Comparison of ENCODE assay signal across 3 cellular contexts in the genomic region with DNA sequence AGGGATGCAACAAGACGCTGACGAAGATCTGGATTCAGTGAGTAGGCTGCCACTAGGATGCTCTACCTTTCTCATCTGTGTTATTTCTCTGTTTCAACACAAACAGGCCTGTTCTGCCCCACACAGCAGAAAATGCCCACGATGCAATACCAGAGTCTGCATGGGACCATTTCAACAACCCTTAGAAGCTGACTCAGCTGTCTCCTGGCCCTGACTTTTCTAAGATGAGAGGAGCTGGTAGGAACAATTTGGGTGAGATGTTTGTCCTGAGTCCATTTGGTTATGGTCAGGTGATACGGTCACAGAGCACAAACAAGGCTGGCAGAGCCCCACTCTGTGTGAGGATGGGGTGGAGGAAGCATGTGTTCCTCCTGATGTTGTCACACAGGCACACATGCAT.
TF ChIP-seq lines count a peak whose summit lies in the region.

No MANE protein-coding gene starts in this region.

TF ChIP-seq in HEK293, 187 proteins besides CTCF, POLR2A, EP300 and RAD21 (continued from another document):
- TF ChIP-seq, protein P1, sequence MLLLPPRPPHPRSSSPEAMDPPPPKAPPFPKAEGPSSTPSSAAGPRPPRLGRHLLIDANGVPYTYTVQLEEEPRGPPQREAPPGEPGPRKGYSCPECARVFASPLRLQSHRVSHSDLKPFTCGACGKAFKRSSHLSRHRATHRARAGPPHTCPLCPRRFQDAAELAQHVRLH (tag by site-specific recombination; IDR thresholded peaks at IDR 0.05): no peak
- TF ChIP-seq GLIS1 (tag by site-specific recombination; IDR thresholded peaks at IDR 0.05) (peak; percentile 44; the same call in 1 of the 2 replicates), ZNF140 (tag by site-specific recombination; IDR thresholded peaks at IDR 0.05) (no peak), GLI2 (tag by site-specific recombination; IDR thresholded peaks at IDR 0.05; ENCODE audit: borderline replicate concordance, low read depth) (no peak), ZSCAN16 (tag by site-specific recombination; IDR thresholded peaks at IDR 0.05) (no peak), ZNF302 (tag by site-specific recombination; IDR thresholded peaks at IDR 0.05; ENCODE audit: low read depth) (no peak)
- TF ChIP-seq, protein P2, sequence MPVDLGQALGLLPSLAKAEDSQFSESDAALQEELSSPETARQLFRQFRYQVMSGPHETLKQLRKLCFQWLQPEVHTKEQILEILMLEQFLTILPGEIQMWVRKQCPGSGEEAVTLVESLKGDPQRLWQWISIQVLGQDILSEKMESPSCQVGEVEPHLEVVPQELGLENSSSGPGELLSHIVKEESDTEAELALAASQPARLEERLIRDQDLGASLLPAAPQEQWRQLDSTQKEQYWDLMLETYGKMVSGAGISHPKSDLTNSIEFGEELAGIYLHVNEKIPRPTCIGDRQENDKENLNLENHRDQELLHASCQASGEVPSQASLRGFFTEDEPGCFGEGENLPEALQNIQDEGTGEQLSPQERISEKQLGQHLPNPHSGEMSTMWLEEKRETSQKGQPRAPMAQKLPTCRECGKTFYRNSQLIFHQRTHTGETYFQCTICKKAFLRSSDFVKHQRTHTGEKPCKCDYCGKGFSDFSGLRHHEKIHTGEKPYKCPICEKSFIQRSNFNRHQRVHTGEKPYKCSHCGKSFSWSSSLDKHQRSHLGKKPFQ (tag by site-specific recombination; IDR thresholded peaks at IDR 0.05): no peak

TF ChIP-seq in WTC11, 78 proteins besides CTCF, POLR2A, EP300 and RAD21:
- TF ChIP-seq, protein P3, sequence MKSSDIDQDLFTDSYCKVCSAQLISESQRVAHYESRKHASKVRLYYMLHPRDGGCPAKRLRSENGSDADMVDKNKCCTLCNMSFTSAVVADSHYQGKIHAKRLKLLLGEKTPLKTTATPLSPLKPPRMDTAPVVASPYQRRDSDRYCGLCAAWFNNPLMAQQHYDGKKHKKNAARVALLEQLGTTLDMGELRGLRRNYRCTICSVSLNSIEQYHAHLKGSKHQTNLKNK (CRISPR knock-in tag; IDR thresholded peaks at IDR 0.05): no peak
- TF ChIP-seq NFYB (CRISPR knock-in tag; conservative IDR thresholded peaks at IDR 0.05; ENCODE audit: low read depth) (no peak), EMX1 (CRISPR knock-in tag; IDR thresholded peaks at IDR 0.05) (no peak), NR3C1 (CRISPR knock-in tag; conservative IDR thresholded peaks at IDR 0.05; ENCODE audit: low read depth) (no peak)
- TF ChIP-seq, protein P4, sequence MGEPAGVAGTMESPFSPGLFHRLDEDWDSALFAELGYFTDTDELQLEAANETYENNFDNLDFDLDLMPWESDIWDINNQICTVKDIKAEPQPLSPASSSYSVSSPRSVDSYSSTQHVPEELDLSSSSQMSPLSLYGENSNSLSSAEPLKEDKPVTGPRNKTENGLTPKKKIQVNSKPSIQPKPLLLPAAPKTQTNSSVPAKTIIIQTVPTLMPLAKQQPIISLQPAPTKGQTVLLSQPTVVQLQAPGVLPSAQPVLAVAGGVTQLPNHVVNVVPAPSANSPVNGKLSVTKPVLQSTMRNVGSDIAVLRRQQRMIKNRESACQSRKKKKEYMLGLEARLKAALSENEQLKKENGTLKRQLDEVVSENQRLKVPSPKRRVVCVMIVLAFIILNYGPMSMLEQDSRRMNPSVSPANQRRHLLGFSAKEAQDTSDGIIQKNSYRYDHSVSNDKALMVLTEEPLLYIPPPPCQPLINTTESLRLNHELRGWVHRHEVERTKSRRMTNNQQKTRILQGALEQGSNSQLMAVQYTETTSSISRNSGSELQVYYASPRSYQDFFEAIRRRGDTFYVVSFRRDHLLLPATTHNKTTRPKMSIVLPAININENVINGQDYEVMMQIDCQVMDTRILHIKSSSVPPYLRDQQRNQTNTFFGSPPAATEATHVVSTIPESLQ (CRISPR knock-in tag; IDR thresholded peaks at IDR 0.05): no peak

TF ChIP-seq in HepG2, 621 proteins besides CTCF, POLR2A, EP300 and RAD21 (continued from another document):
- TF ChIP-seq, protein P5, sequence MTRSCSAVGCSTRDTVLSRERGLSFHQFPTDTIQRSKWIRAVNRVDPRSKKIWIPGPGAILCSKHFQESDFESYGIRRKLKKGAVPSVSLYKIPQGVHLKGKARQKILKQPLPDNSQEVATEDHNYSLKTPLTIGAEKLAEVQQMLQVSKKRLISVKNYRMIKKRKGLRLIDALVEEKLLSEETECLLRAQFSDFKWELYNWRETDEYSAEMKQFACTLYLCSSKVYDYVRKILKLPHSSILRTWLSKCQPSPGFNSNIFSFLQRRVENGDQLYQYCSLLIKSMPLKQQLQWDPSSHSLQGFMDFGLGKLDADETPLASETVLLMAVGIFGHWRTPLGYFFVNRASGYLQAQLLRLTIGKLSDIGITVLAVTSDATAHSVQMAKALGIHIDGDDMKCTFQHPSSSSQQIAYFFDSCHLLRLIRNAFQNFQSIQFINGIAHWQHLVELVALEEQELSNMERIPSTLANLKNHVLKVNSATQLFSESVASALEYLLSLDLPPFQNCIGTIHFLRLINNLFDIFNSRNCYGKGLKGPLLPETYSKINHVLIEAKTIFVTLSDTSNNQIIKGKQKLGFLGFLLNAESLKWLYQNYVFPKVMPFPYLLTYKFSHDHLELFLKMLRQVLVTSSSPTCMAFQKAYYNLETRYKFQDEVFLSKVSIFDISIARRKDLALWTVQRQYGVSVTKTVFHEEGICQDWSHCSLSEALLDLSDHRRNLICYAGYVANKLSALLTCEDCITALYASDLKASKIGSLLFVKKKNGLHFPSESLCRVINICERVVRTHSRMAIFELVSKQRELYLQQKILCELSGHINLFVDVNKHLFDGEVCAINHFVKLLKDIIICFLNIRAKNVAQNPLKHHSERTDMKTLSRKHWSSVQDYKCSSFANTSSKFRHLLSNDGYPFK (CRISPR knock-in tag; IDR thresholded peaks at IDR 0.05; ENCODE audit: borderline replicate concordance): no peak
- peak; percentile 25 to 51; a peak in 3 of 4 replicates for TF ChIP-seq MAFK (conservative IDR thresholded peaks at IDR 0.05 in 1 of 2, IDR thresholded peaks at IDR 0.05 in 1 of 2; ENCODE audit: low read length in 2 of 2)
